ENCODE assay signal across 10 cellular contexts in the genomic region with DNA sequence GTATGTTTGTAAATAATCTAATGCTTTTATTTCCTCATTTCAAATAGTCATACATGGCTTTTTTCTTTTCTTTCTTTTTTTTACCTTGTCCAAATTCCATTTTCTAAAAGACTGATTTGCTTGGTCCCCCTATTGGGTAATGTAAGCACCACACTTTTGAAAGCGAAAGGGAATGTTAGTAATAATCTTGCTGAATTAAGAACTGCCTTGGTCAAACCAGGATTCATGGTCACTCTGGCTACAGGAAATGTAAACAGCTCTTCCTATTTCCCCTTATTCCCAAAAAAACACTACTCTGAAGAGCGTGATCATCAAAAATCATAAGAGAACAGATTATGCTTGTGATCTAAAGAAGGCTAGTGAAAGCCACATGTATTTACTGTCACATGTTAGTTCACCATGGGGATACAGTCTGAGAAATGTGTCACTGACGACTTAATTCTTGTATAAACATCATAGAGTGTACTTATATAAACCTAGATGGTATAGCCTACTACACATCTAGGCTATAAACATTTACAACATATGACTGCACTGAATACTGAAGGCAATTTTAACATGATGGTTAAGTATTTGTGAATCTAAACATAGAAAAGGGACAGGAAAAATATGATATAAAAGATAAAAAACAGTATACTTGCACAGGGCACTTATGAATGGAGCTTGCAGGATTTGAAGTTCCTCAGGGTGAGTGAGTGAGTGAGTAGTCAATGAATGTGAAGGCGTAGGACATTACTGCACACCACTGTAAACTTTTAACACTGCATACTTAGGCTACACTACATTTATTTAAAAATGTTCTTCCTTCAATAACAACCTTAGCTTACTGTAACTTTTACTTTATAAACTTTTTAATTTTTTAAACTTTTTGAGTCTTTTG.
DNase-seq lines count a peak whose midpoint lies in the region; ATAC-seq and TF ChIP-seq lines count a peak whose summit lies in the region.
"Had no signal": no experiment of that assay in that cellular context is flagged by ENCODE, and none has a peak within 500 bp of the region (broad histone marks: within the 10 kb centered on the region; RNA-seq: fewer than 3 reads in every experiment).

No MANE protein-coding gene starts in this region.

- no peaks in the 10 kb centered on the region for H3K9me3 Mint-ChIP-seq in HFFc6
- H3K9me3 Mint-ChIP-seq in naive thymus-derived CD4-positive, alpha-beta T cell: no peaks in the 10 kb centered on the region

- peak overlapping the region; percentile 94 for H3K27ac Mint-ChIP-seq in HFFc6
- H3K27ac Mint-ChIP-seq in naive thymus-derived CD4-positive, alpha-beta T cell: peak overlapping the region in 1 of 9 donors; percentile 38

- ATAC-seq in naive thymus-derived CD4-positive, alpha-beta T cell: no peak

- BruUV-seq in A673 (replicated peaks; lab: Mats Ljungman, UMichigan): no TSS peak

- in situ Hi-C loops in brain microvascular endothelial cell (cut with HindIII; ENCODE audit: low pct_ligation_motif_present, low sequenced_read_pairs): no loop called here

- H3K4me3 ChIP-seq in A673 (ENCODE audit: low read depth, low read length, poor library complexity, severe bottlenecking) (no peak overlapping the region), brain microvascular endothelial cell (ENCODE audit: low read depth, low read length) (no peak overlapping the region), kidney epithelial cell (ENCODE audit: low read depth, low read length) (no peak overlapping the region)
- no peak overlapping the region for H3K4me3 ChIP-seq in naive thymus-derived CD4-positive, alpha-beta T cell (ENCODE audit: low read length)

- POLR2A ChIA-PET in A673 (lab: Charles Lee; ENCODE audit: low non-redundant PET): no interaction called here
- POLR2A ChIA-PET in naive thymus-derived CD4-positive, alpha-beta T cell (lab: Charles Lee): interaction anchor here (0.6 kb wide), 1 partner anchor 19 kb away, joined by 5 read pairs; no protein-coding TSS in a partner anchor

- H3K27me3 Mint-ChIP-seq in HFFc6 (ENCODE audit: insufficient read depth): no peaks in the 10 kb centered on the region; the same call in 1 of the 2 replicates
- no peaks in the 10 kb centered on the region for H3K27me3 Mint-ChIP-seq in naive thymus-derived CD4-positive, alpha-beta T cell

- H3K4me3 Mint-ChIP-seq in HFFc6: peak overlapping the region; percentile 72
- H3K4me3 Mint-ChIP-seq in naive thymus-derived CD4-positive, alpha-beta T cell: no peak overlapping the region

- peaks cover 7% of the 10 kb centered on the region for H3K36me3 Mint-ChIP-seq in HFFc6 (ENCODE audit: low read depth)
- peaks cover 4 to 35% (median 21%) of the 10 kb centered on the region in 5 donors for H3K36me3 Mint-ChIP-seq in naive thymus-derived CD4-positive, alpha-beta T cell

- peaks cover 19% of the 10 kb centered on the region for H3K4me1 Mint-ChIP-seq in HFFc6 (ENCODE audit: low read depth)
- H3K4me1 Mint-ChIP-seq in naive thymus-derived CD4-positive, alpha-beta T cell: peaks cover 0 to 5% (median 0%) of the 10 kb centered on the region in 7 donors

- H3K4me1 ChIP-seq in A673 (ENCODE audit: insufficient read depth, low read length, poor library complexity, severe bottlenecking): no peaks in the 10 kb centered on the region
- H3K4me1 ChIP-seq in naive thymus-derived CD4-positive, alpha-beta T cell (ENCODE audit: control insufficient read depth in 2 of 2, insufficient read depth in 2 of 2, low read length in 2 of 2): no peaks in the 10 kb centered on the region

- H3K27ac ChIP-seq in A673 (ENCODE audit: low read depth, low read length, poor library complexity, severe bottlenecking) (no peak overlapping the region), brain microvascular endothelial cell (no peak overlapping the region)
- no peak overlapping the region for H3K27ac ChIP-seq in naive thymus-derived CD4-positive, alpha-beta T cell (ENCODE audit: low read depth, low read length)

- DNase-seq in A673 (ENCODE audit: low spot score) (no peak), HFFc6 (peak; percentile 72), brain microvascular endothelial cell (no peak), kidney epithelial cell (ENCODE audit: low read depth) (peak; percentile 43), GM10266 (ENCODE audit: extremely low spot score) (no peak), medulla oblongata (ENCODE audit: extremely low spot score) (no peak), GDM1 (lab: John Stamatoyannopoulos, UW) (no peak)
- no peak for DNase-seq in naive thymus-derived CD4-positive, alpha-beta T cell
- DNase-seq: C1 segment of cervical spinal cord, posterior cingulate gyrus had no signal

- no peaks in the 10 kb centered on the region for H3K27me3 ChIP-seq in A673 (replicated peaks; ENCODE audit: insufficient read depth, low read depth, low read length, poor library complexity)
- no peaks in the 10 kb centered on the region for H3K27me3 ChIP-seq in brain microvascular endothelial cell (replicated peaks)
- H3K27me3 ChIP-seq in kidney epithelial cell (ENCODE audit: control insufficient read depth, insufficient read depth, low read length): no peaks in the 10 kb centered on the region
- no peaks in the 10 kb centered on the region for H3K27me3 ChIP-seq in naive thymus-derived CD4-positive, alpha-beta T cell (ENCODE audit: control insufficient read depth in 2 of 2, insufficient read depth in 2 of 2, low read length in 2 of 2)

- H3K36me3 ChIP-seq in A673 (ENCODE audit: insufficient read depth, low read length, poor library complexity, severe bottlenecking) (peaks cover 8% of the 10 kb centered on the region), brain microvascular endothelial cell (replicated peaks) (peaks cover 2% of the 10 kb centered on the region), kidney epithelial cell (ENCODE audit: control insufficient read depth, insufficient read depth, low read length) (no peaks in the 10 kb centered on the region)
- H3K36me3 ChIP-seq in naive thymus-derived CD4-positive, alpha-beta T cell (ENCODE audit: control insufficient read depth in 2 of 3, insufficient read depth in 3 of 3, low read length in 3 of 3): peaks cover 0 to 5% (median 0%) of the 10 kb centered on the region in 3 experiments

- no peaks in the 10 kb centered on the region for H3K9me3 ChIP-seq in A673 (ENCODE audit: low read depth, low read length, poor library complexity, severe bottlenecking)
- no peaks in the 10 kb centered on the region for H3K9me3 ChIP-seq in naive thymus-derived CD4-positive, alpha-beta T cell (ENCODE audit: control insufficient read depth in 2 of 3, low read length in 3 of 3)

- TF ChIP-seq CTCF in A673 (conservative IDR thresholded peaks at IDR 0.05; ENCODE audit: low read depth, low read length) (0 out of 2 replicates have a peak, but pooled peaks have one; percentile 17), HFFc6 (IDR thresholded peaks at IDR 0.05) (peak; percentile 65), brain microvascular endothelial cell (IDR thresholded peaks at IDR 0.05; ENCODE audit: low read depth, low read length, missing control alignments) (peak; percentile 25), kidney epithelial cell (IDR thresholded peaks at IDR 0.05; ENCODE audit: insufficient read depth, low read length, poor library complexity, severe bottlenecking) (no peak), GM10266 (IDR thresholded peaks at IDR 0.05; ENCODE audit: control insufficient read depth, insufficient read depth, low read depth, missing control alignments) (no peak)

- CTCF ChIA-PET in A673 (lab: Charles Lee): no interaction called here
- CTCF ChIA-PET in naive thymus-derived CD4-positive, alpha-beta T cell (lab: Charles Lee): no interaction called here

- intact Hi-C loops in A673 (cut with micrococcal nuclease; ENCODE audit: unreplicated experiment): no loop called here
- intact Hi-C loops in naive thymus-derived CD4-positive, alpha-beta T cell (cut with micrococcal nuclease): no loop called here

Comparison
In these comparisons a context has a peak if more than half of its experiments do, and no peak if none do; other contexts are left out.
1. DNase-seq: peak in HFFc6 (single experiment) and kidney epithelial cell (single experiment); none in A673 (single experiment), brain microvascular endothelial cell (single experiment), GM10266 (single experiment), medulla oblongata (single experiment), GDM1 (single experiment) and naive thymus-derived CD4-positive, alpha-beta T cell (0 of 9).
2. CTCF ChIP-seq: peak in A673 (single experiment), HFFc6 (single experiment) and brain microvascular endothelial cell (single experiment); none in kidney epithelial cell (single experiment) and GM10266 (single experiment).